ENCODE assay signal across 19 cellular contexts in the genomic region with DNA sequence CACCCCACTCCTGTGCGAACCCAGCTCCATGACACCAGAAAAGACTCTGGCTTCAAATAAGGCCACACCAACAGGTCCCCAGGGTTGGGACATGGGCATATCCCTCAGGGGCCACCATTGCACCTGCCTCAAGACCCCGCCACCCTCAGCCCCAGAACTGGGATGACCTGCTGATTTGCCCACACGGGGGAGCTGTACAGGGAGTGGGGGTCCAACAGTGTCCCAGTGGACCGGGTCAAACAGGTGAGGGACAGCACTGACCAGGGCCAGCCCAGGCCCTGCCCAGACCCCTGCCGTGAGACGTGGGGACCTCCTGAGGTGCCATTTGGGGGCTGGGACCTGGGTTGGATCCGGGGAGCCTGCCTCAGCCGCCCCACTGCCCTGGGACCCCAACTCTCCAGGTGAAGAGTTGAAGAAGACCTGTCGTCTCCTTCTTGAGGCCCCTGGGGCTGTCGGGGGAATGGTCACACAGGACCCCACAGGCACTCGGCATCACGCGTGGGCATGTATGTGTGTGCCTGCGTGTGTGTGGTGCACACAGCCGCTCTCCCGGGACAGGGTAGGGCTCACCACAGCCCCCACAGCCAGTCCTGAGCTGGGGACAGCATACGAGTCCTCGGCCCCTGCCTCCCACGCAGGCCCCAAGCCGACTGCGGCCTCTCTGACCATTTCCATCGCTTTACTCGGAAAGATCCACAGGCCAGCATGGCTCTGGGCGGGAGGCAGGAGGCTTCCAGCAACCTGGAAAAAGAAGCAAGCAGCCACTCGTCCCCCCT. TPM values are rescaled to one million over a fixed set of nuclear protein-coding genes. Genes with fewer than 3 reads are reported as not detected.
DNase-seq lines count a peak whose midpoint lies in the region; ATAC-seq, FAIRE-seq and TF ChIP-seq lines count a peak whose summit lies in the region.
"Had no signal": no experiment of that assay in that cellular context is flagged by ENCODE, and none has a peak within 500 bp of the region (broad histone marks: within the 10 kb centered on the region; RNA-seq: fewer than 3 reads in every experiment).

No MANE protein-coding gene starts in this region.

- FAIRE-seq in HTR-8/SVneo (lab: Jason Lieb, UNC) = no peak

- H3K4me1 ChIP-seq in H9 (ENCODE audit: insufficient read depth, low read length) = no peaks in the 10 kb centered on the region
- no peaks in the 10 kb centered on the region for H3K4me1 ChIP-seq in osteoblast (ENCODE audit: insufficient read depth, low read length)
- H3K4me1 ChIP-seq: HAP-1, suprapubic skin had no signal

- TF ChIP-seq CTCF in H9 (conservative IDR thresholded peaks at IDR 0.05) (0 out of 3 replicates have a peak, but pooled peaks have one; percentile 17), osteoblast (IDR thresholded peaks at IDR 0.05; ENCODE audit: extremely low read depth, low read depth, low read length) (no peak)

- no peaks in the 10 kb centered on the region for H3K79me1 ChIP-seq in H9 (ENCODE audit: insufficient read depth, low read depth, low read length, poor library complexity, severe bottlenecking)

- H4K20me1 ChIP-seq in H9 (ENCODE audit: control insufficient read depth, insufficient read depth, insufficient read length) = no peaks in the 10 kb centered on the region
- no peaks in the 10 kb centered on the region for H4K20me1 ChIP-seq in osteoblast (ENCODE audit: insufficient read depth, low read length)

- H3K27me3 Mint-ChIP-seq in activated CD8-positive, alpha-beta memory T cell treated with anti-CD3 and anti-CD28 coated beads, Interleukin-2, amount 10 ng/mL, durations not matched to agents 7 days and 5 days = no peaks in the 10 kb centered on the region
- H3K27me3 Mint-ChIP-seq in H9 (ENCODE audit: low read depth) = peaks cover 4% of the 10 kb centered on the region
- H3K27me3 Mint-ChIP-seq in activated T-helper 1 cell treated with anti-CD3 and anti-CD28 coated beads, Interleukin-12 subunit alpha, Interleukin-12 subunit beta, Interleukin-2, Interleukin-4 antibody, amounts not matched to agents 30 ng/mL and 10 ng/mL and 1 ng/mL, durations not matched to agents 14 hours and 24 hours and 36 hours (ENCODE audit: insufficient read depth) = peaks cover 1% of the 10 kb centered on the region
- H3K27me3 Mint-ChIP-seq: T-helper 17 cell had no signal

- H3K9me3 ChIP-seq in H9 (ENCODE audit: control insufficient read depth, low read depth, low read length) (no peaks in the 10 kb centered on the region), osteoblast (ENCODE audit: low read depth, low read length) (no peaks in the 10 kb centered on the region)
- H3K9me3 ChIP-seq: HAP-1, suprapubic skin had no signal

- no peak overlapping the region for H3K4me3 Mint-ChIP-seq in activated CD8-positive, alpha-beta memory T cell treated with anti-CD3 and anti-CD28 coated beads, Interleukin-2, amount 10 ng/mL, durations not matched to agents 7 days and 5 days
- H3K4me3 Mint-ChIP-seq in H9 = no peak overlapping the region
- no peak overlapping the region for H3K4me3 Mint-ChIP-seq in activated T-helper 1 cell treated with anti-CD3 and anti-CD28 coated beads, Interleukin-12 subunit alpha, Interleukin-12 subunit beta, Interleukin-2, Interleukin-4 antibody, amounts not matched to agents 30 ng/mL and 10 ng/mL and 1 ng/mL, durations not matched to agents 14 hours and 24 hours and 36 hours
- H3K4me3 Mint-ChIP-seq: mesothelial cell of epicardium, nephron progenitor cell, T-helper 17 cell had no signal

- H3K27ac ChIP-seq in H9 (ENCODE audit: insufficient read length, low read depth, low read length) (no peak overlapping the region), osteoblast (ENCODE audit: low read depth, low read length) (no peak overlapping the region)
- H3K27ac ChIP-seq: suprapubic skin had no signal

- peak overlapping the region; percentile 22 for H3K27ac Mint-ChIP-seq in activated CD8-positive, alpha-beta memory T cell treated with anti-CD3 and anti-CD28 coated beads, Interleukin-2, amount 10 ng/mL, durations not matched to agents 7 days and 5 days
- H3K27ac Mint-ChIP-seq in H9 = 0 out of 7 replicates have a peak overlapping the region, but pooled peaks of 1 of the 3 experiments have one; percentile 57
- peak overlapping the region; percentile 29 for H3K27ac Mint-ChIP-seq in activated T-helper 1 cell treated with anti-CD3 and anti-CD28 coated beads, Interleukin-12 subunit alpha, Interleukin-12 subunit beta, Interleukin-2, Interleukin-4 antibody, amounts not matched to agents 30 ng/mL and 10 ng/mL and 1 ng/mL, durations not matched to agents 14 hours and 24 hours and 36 hours
- H3K27ac Mint-ChIP-seq: mesothelial cell of epicardium, nephron progenitor cell, T-helper 17 cell had no signal

- no peak overlapping the region for H3K56ac ChIP-seq in H9 (ENCODE audit: insufficient read length, low read depth, low read length)

- H3K4me1 Mint-ChIP-seq in activated CD8-positive, alpha-beta memory T cell treated with anti-CD3 and anti-CD28 coated beads, Interleukin-2, amount 10 ng/mL, durations not matched to agents 7 days and 5 days = peaks cover 6% of the 10 kb centered on the region
- peaks cover 2 to 7% of the 10 kb centered on the region in 2 experiments; a peak in 2 of 4 replicates for H3K4me1 Mint-ChIP-seq in H9
- no peaks in the 10 kb centered on the region for H3K4me1 Mint-ChIP-seq in activated T-helper 1 cell treated with anti-CD3 and anti-CD28 coated beads, Interleukin-12 subunit alpha, Interleukin-12 subunit beta, Interleukin-2, Interleukin-4 antibody, amounts not matched to agents 30 ng/mL and 10 ng/mL and 1 ng/mL, durations not matched to agents 14 hours and 24 hours and 36 hours (ENCODE audit: low read depth)
- H3K4me1 Mint-ChIP-seq: mesothelial cell of epicardium had no signal

- no peak overlapping the region for H3K18ac ChIP-seq in H9 (ENCODE audit: insufficient read length, low read depth, low read length)

- H2AFZ ChIP-seq in H9 (ENCODE audit: low read length) (no peak overlapping the region), osteoblast (ENCODE audit: low read length) (no peak overlapping the region)

- H3K4me3 ChIP-seq in osteoblast (ENCODE audit: insufficient read depth, low read length) = no peak overlapping the region
- H3K4me3 ChIP-seq: HAP-1, suprapubic skin had no signal

- H2BK5ac ChIP-seq in H9 (ENCODE audit: insufficient read length, low read length) = no peak overlapping the region

- no peak for DNase-seq in activated CD8-positive, alpha-beta memory T cell treated with anti-CD3 and anti-CD28 coated beads, Interleukin-2, amount 10 ng/mL, durations not matched to agents 7 days and 5 days
- no peak for DNase-seq in activated CD8-positive, alpha-beta memory T cell treated with anti-CD3 and anti-CD28 coated beads for 24 hours
- DNase-seq in H9 (no peak), osteoblast (ENCODE audit: insufficient read length, low spot score, missing footprints) (peak; percentile 65), NCI-H1092 (lab: John Stamatoyannopoulos, UW) (no peak), HTR-8/SVneo (ENCODE audit: insufficient read length, low spot score) (no peak)
- no peak for DNase-seq in activated T-helper 1 cell treated with anti-CD3 and anti-CD28 coated beads, Interleukin-12 subunit alpha, Interleukin-12 subunit beta, Interleukin-2, Interleukin-4 antibody, amounts not matched to agents 30 ng/mL and 10 ng/mL and 1 ng/mL, durations not matched to agents 14 hours and 24 hours and 36 hours (ENCODE audit: low spot score)
- DNase-seq: activated CD8-positive, alpha-beta memory T cell treated with anti-CD3 and anti-CD28 coated beads, Interleukin-2, amount 50 U/mL, for 4 hours; central memory CD4-positive, alpha-beta T cell; DMS153; NCI-H1105; NCI-H524 treated with DMSO at 0.1 percent for 48 hours; nephron progenitor cell; T-helper 17 cell had no signal

- no peak overlapping the region for H2BK20ac ChIP-seq in H9 (ENCODE audit: low read depth, low read length, poor library complexity, severe bottlenecking)

- no peak for ATAC-seq in activated CD8-positive, alpha-beta memory T cell treated with anti-CD3 and anti-CD28 coated beads, Interleukin-2, amount 10 ng/mL, durations not matched to agents 7 days and 5 days
- no peak for ATAC-seq in GM18868 (IDR thresholded peaks at IDR 0.05; ENCODE audit: unreplicated experiment)
- ATAC-seq: esophagus mucosa had no signal

- H3K79me2 ChIP-seq in H9 (ENCODE audit: insufficient read depth, low read length) (no peaks in the 10 kb centered on the region), osteoblast (ENCODE audit: insufficient read depth, low read length) (no peaks in the 10 kb centered on the region)

- H4K91ac ChIP-seq in H9 (ENCODE audit: insufficient read length, low read depth, low read length) = no peak overlapping the region

- no peaks in the 10 kb centered on the region for H3K36me3 ChIP-seq in osteoblast (ENCODE audit: insufficient read depth, low read length)
- H3K36me3 ChIP-seq: HAP-1, suprapubic skin had no signal

- H2AK5ac ChIP-seq in H9 (ENCODE audit: insufficient read length, low read length) = no peak overlapping the region

- no peak overlapping the region for H3K14ac ChIP-seq in H9 (ENCODE audit: insufficient read depth, low read length)

- no peaks in the 10 kb centered on the region for H3K23me2 ChIP-seq in H9 (ENCODE audit: insufficient read length, low read depth, low read length, poor library complexity, severe bottlenecking)

- H2BK12ac ChIP-seq in H9 (ENCODE audit: insufficient read length, low read depth, low read length) = no peak overlapping the region

- no peak overlapping the region for H4K8ac ChIP-seq in H9 (replicated peaks; ENCODE audit: insufficient read length, low read depth, low read length)

- H2BK120ac ChIP-seq in H9 (ENCODE audit: low read depth, low read length, poor library complexity, severe bottlenecking) = no peak overlapping the region

- H3K4me2 ChIP-seq in H9 (ENCODE audit: insufficient read depth, insufficient read length, low read length) = no peak overlapping the region
- H3K4me2 ChIP-seq in osteoblast (ENCODE audit: insufficient read depth, low read length) = no peak overlapping the region

- no CpG with 5 or more reads among the region's 25 CpGs for WGBS in H9 (ENCODE audit: extremely low coverage, insufficient read length, low lambda C conversion rate)

- no peak overlapping the region for H2BK15ac ChIP-seq in H9 (ENCODE audit: low read depth, low read length)

- peaks cover 6% of the 10 kb centered on the region for H3K9me3 Mint-ChIP-seq in activated CD8-positive, alpha-beta memory T cell treated with anti-CD3 and anti-CD28 coated beads, Interleukin-2, amount 10 ng/mL, durations not matched to agents 7 days and 5 days (ENCODE audit: low read depth)
- H3K9me3 Mint-ChIP-seq in H9 = peaks cover 5 to 8% of the 10 kb centered on the region in 2 experiments
- no peaks in the 10 kb centered on the region for H3K9me3 Mint-ChIP-seq in activated T-helper 1 cell treated with anti-CD3 and anti-CD28 coated beads, Interleukin-12 subunit alpha, Interleukin-12 subunit beta, Interleukin-2, Interleukin-4 antibody, amounts not matched to agents 30 ng/mL and 10 ng/mL and 1 ng/mL, durations not matched to agents 14 hours and 24 hours and 36 hours

- CTCF ChIA-PET in activated CD8-positive, alpha-beta memory T cell treated with anti-CD3 and anti-CD28 coated beads, Interleukin-2, amount 10 ng/mL, durations not matched to agents 7 days and 5 days (lab: Charles Lee) = no interaction called here

- H3K4ac ChIP-seq in H9 (ENCODE audit: low read depth, low read length) = no peak overlapping the region

- H3K9ac ChIP-seq in H9 (ENCODE audit: extremely low read depth, insufficient read length, low read length) = no peak overlapping the region

- no peak overlapping the region for H4K5ac ChIP-seq in H9 (ENCODE audit: insufficient read length, low read depth, low read length)

- H3K36me3 Mint-ChIP-seq in activated CD8-positive, alpha-beta memory T cell treated with anti-CD3 and anti-CD28 coated beads, Interleukin-2, amount 10 ng/mL, durations not matched to agents 7 days and 5 days = no peaks in the 10 kb centered on the region
- H3K36me3 Mint-ChIP-seq in H9 (ENCODE audit: insufficient read depth in 1 of 3, low read depth in 3 of 3) = peaks cover 0 to 5% (median 0%) of the 10 kb centered on the region in 3 experiments; a peak in 3 of 7 replicates
- no peaks in the 10 kb centered on the region for H3K36me3 Mint-ChIP-seq in activated T-helper 1 cell treated with anti-CD3 and anti-CD28 coated beads, Interleukin-12 subunit alpha, Interleukin-12 subunit beta, Interleukin-2, Interleukin-4 antibody, amounts not matched to agents 30 ng/mL and 10 ng/mL and 1 ng/mL, durations not matched to agents 14 hours and 24 hours and 36 hours (ENCODE audit: low read depth)
- H3K36me3 Mint-ChIP-seq: mesothelial cell of epicardium had no signal

- H3K27me3 ChIP-seq in H9 (ENCODE audit: insufficient read depth, low read length) (no peaks in the 10 kb centered on the region), osteoblast (ENCODE audit: insufficient read depth, low read length) (no peaks in the 10 kb centered on the region)
- H3K27me3 ChIP-seq: suprapubic skin had no signal

- intact Hi-C loops in activated T-helper 1 cell treated with anti-CD3 and anti-CD28 coated beads, Interleukin-12 subunit alpha, Interleukin-12 subunit beta, Interleukin-2, Interleukin-4 antibody, amounts not matched to agents 30 ng/mL and 10 ng/mL and 1 ng/mL, durations not matched to agents 14 hours and 24 hours and 36 hours (cut with micrococcal nuclease) = no loop called here

- no peak overlapping the region for H3T11ph ChIP-seq in H9 (ENCODE audit: low read length)

- H3K23ac ChIP-seq in H9 (ENCODE audit: insufficient read length, low read depth, low read length) = no peak overlapping the region

RNA-seq across cellular contexts. Expression of gene ZNF469, which starts 34.2 kb away (rescaled TPM):
- total RNA-seq in activated CD8-positive, alpha-beta memory T cell treated with anti-CD3 and anti-CD28 coated beads, Interleukin-2, amount 10 ng/mL, durations not matched to agents 7 days and 5 days = under 1 TPM; 0.26 to 0.84 TPM
- total RNA-seq in H9 (2021) (4.4 TPM in 2 replicates), osteoblast (5.3 and 8.3 TPM in 2 replicates)
- 0.57 and 0.59 TPM in 2 replicates for total RNA-seq in activated T-helper 1 cell treated with anti-CD3 and anti-CD28 coated beads, Interleukin-12 subunit alpha, Interleukin-12 subunit beta, Interleukin-2, Interleukin-4 antibody, amounts not matched to agents 30 ng/mL and 10 ng/mL and 1 ng/mL, durations not matched to agents 14 hours and 24 hours and 36 hours
